8 cellular contexts compared by ENCODE assay signal in the genomic region with DNA sequence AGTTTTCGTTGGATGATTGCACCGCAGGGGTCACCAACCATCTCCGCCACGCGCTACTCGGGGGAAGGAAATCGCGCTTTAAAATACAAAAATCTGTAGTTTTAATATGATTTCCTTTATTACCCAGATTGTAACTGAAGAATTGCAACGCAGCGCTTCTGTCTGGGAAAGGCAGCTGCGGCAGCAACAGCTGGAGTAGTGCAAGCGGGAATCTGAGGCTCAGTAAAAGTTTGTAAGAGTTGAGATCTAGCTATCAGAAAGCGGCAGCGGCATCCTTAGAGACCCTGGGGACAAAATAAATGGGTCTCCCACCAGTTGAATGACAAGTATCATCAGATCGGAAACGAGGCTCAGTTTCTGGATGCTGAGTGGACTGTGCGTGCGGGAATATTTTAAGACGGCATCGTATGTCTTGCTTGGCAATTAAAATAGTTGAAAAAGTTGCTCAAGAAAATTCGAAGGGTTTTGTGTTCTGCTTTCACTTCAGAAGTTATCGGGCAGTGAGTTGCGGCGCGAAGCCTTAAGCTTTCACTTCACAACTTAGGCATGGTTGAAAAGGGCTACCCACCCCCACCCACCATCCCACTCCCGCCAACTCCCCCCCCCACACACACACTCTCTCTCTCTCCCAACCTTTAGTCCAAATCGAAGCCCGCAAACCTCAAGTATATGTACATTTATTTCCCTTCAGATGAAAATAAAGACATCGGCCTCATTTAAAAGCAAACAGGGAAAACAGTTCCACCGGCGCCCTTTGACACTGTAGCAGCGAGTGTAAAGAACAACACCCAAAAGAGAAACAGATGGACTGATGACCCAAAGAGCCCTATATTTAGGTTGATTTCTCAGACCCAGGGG. TPM values are rescaled to one million over a fixed set of nuclear protein-coding genes. Genes with fewer than 3 reads are reported as not detected.
DNase-seq lines count a peak whose midpoint lies in the region; ATAC-seq and TF ChIP-seq lines count a peak whose summit lies in the region.

No MANE protein-coding gene starts in this region.

- peaks cover 78% of the 10 kb centered on the region for H3K27me3 Mint-ChIP-seq in mesothelial cell of epicardium (ENCODE audit: low read depth)

- no peaks in the 10 kb centered on the region for H3K9me3 Mint-ChIP-seq in mesothelial cell of epicardium

- peaks cover 54% of the 10 kb centered on the region for H3K4me1 Mint-ChIP-seq in mesothelial cell of epicardium

- no peaks in the 10 kb centered on the region for H3K36me3 Mint-ChIP-seq in mesothelial cell of epicardium

- peak overlapping the region; percentile 83 for H3K4me3 Mint-ChIP-seq in mesothelial cell of epicardium

- no peak for TF ChIP-seq CTCF in AG09309 (IDR thresholded peaks at IDR 0.05; ENCODE audit: control insufficient read depth, insufficient read depth, low read depth, low read length, missing control alignments)
- TF ChIP-seq CTCF in coronary artery (IDR thresholded peaks at IDR 0.05) = no peak
- TF ChIP-seq CTCF in mesothelial cell of epicardium (IDR thresholded peaks at IDR 0.05; ENCODE audit: unreplicated experiment) = no peak
- TF ChIP-seq CTCF in omental fat pad (IDR thresholded peaks at IDR 0.05) = no peak

- ATAC-seq in GM21447 (IDR thresholded peaks at IDR 0.05; ENCODE audit: unreplicated experiment) = no peak
- ATAC-seq in omental fat pad (ENCODE audit: low FRiP score) = no peak

- H3K27ac ChIP-seq in coronary artery = peak overlapping the region; percentile 82 to 89

- peak overlapping the region; percentile 47 for H3K4me3 ChIP-seq in AG09309 (ENCODE audit: control insufficient read depth, low read depth, low read length)
- H3K4me3 ChIP-seq in coronary artery = peak overlapping the region; percentile 84

- DNase-seq in AG09309 (ENCODE audit: low read depth) = no peak
- DNase-seq in LHCN-M2 (ENCODE audit: low read depth) = peak; percentile 22
- no peak for DNase-seq in coronary artery (ENCODE audit: low spot score)
- no peak for DNase-seq in mesothelial cell of epicardium (ENCODE audit: low spot score in 2 of 2, unreplicated experiment in 2 of 2)
- DNase-seq in NCI-H82 treated with DMSO at 0.1 percent for 48 hours (lab: John Stamatoyannopoulos, UW; ENCODE audit: unreplicated experiment) = no peak
- DNase-seq in omental fat pad (ENCODE audit: low spot score) = no peak
- no peak for DNase-seq in SHP77 treated with DMSO at 0.1 percent for 48 hours (lab: John Stamatoyannopoulos, UW)

- peak overlapping the region; percentile 58 for H3K27ac Mint-ChIP-seq in mesothelial cell of epicardium

RNA-seq across cellular contexts. Expression of a gene that starts 2.6 kb away (rescaled TPM):
- total RNA-seq in LHCN-M2 (2014; rRNA removed) (12.8 and 13.8 TPM in 2 replicates), mesothelial cell of epicardium (29.2 to 32.8 TPM (median 30.2 TPM) in 3 replicates), omental fat pad (10 to 100 TPM in 3 of 4 donors, 1 to 10 TPM in 1; 5.9 to 66.2 (median 18.9) TPM)
- polyA plus RNA-seq in LHCN-M2 (2012) = 1.4 TPM
